In the genomic region with DNA sequence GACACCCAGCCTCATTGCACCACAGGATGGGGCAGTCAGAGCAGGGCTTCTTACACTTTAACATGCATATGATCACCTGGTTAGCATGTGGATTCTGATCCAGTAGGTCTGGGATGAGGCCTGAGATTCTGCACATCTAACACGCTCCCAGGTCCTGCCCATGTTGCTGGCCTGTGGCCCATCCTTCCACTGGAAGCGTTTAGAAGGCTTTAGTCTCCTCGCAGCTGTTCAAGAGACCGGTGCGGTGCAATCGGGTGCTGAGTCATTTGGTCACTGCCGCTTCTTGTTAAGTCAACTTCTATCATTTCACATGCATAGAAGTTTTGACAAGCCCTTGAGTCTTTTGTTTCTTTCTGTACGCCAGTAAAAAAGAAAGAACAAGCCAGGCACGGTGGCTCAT, we compare ENCODE assay signal across 7 cellular contexts.
DNase-seq lines count a peak whose midpoint lies in the region; ATAC-seq, FAIRE-seq and TF ChIP-seq lines count a peak whose summit lies in the region.
"Not testable (repeated sequence)": the region's sequence is repeated elsewhere in the genome, so short reads cannot be mapped to it uniquely, and the experiment has no call there.

No MANE protein-coding gene starts in this region.

- in situ Hi-C loops in K562 (cut with MboI); gastrocnemius medialis (cut with MboI; ENCODE audit: low sequenced_read_pairs in 4 of 4): not testable (repeated sequence)

- not testable (repeated sequence) for FAIRE-seq in K562 (lab: Jason Lieb, UNC)

- not testable (repeated sequence) for H3K36me3 ChIP-seq in K562 (ENCODE audit: control insufficient read depth, insufficient read depth, low read length); psoas muscle (ENCODE audit: insufficient read depth in 1 of 2, low read depth in 1 of 2); gastrocnemius medialis; upper lobe of left lung; upper lobe of right lung; aorta (ENCODE audit: control insufficient read depth in 1 of 2, insufficient read depth in 2 of 2, low read length in 1 of 2)

- CTCF ChIA-PET in K562 (lab: Yijun Ruan, JAX; ENCODE audit: low intra/inter-chr PET ratio) = not testable (repeated sequence)

- not testable (repeated sequence) for TF ChIP-seq CTCF in K562 (IDR thresholded peaks at IDR 0.05 in 2 of 3, conservative IDR thresholded peaks at IDR 0.05 in 1 of 3; ENCODE audit: insufficient read depth in 2 of 3, low read depth in 1 of 3, low read length in 3 of 3); psoas muscle (IDR thresholded peaks at IDR 0.05); gastrocnemius medialis (IDR thresholded peaks at IDR 0.05 in 4 of 5, conservative IDR thresholded peaks at IDR 0.05 in 1 of 5); upper lobe of left lung (IDR thresholded peaks at IDR 0.05); upper lobe of right lung (IDR thresholded peaks at IDR 0.05)

- BruUV-seq in K562 (replicated peaks; lab: Mats Ljungman, UMichigan) = not testable (repeated sequence)

- not testable (repeated sequence) for H3K4me2 ChIP-seq in K562 (ENCODE audit: insufficient read depth, low read length)

- not testable (repeated sequence) for H3K27me3 ChIP-seq in K562 (ENCODE audit: control insufficient read depth in 2 of 2, insufficient read depth in 2 of 2, low read length in 2 of 2); psoas muscle (ENCODE audit: insufficient read depth in 3 of 3, low read length in 2 of 3); gastrocnemius medialis; upper lobe of left lung; upper lobe of right lung; aorta (ENCODE audit: control insufficient read depth in 1 of 2, insufficient read depth in 2 of 2, low read length in 1 of 2)

- not testable (repeated sequence) for H3K9ac ChIP-seq in K562 (ENCODE audit: insufficient read depth in 1 of 2, low read depth in 2 of 2, low read length in 2 of 2)

- H3K9me3 ChIP-seq in K562 (replicated peaks; ENCODE audit: control insufficient read depth, insufficient read depth, low read depth, low read length); psoas muscle; gastrocnemius medialis; upper lobe of left lung; upper lobe of right lung; aorta (ENCODE audit: control insufficient read depth, low read length): not testable (repeated sequence)

- intact Hi-C loops in K562 (cut with micrococcal nuclease); psoas muscle (cut with DNase I); gastrocnemius medialis (cut with DNase I; ENCODE audit: low total_unique reads); upper lobe of right lung (cut with DNase I); aorta (cut with DNase I): not testable (repeated sequence)

- H3K27ac ChIP-seq in K562 (ENCODE audit: extremely low read depth, low read depth, low read length); psoas muscle; upper lobe of left lung; upper lobe of right lung; aorta (ENCODE audit: low read depth in 1 of 2, low read length in 2 of 2): not testable (repeated sequence)
- peak overlapping the region in 1 of 4 donors; percentile 56 for H3K27ac ChIP-seq in gastrocnemius medialis

- 0% methylated on average over 6 of the region's 9 CpGs for WGBS in K562 (ENCODE audit: insufficient coverage, low coverage, missing lambda C conversion rate)
- 30 to 32% (median 31%) methylated on average over 4 to 8 of the region's 9 CpGs for WGBS in psoas muscle, 3 donors
- 83 to 87% methylated on average over 6 to 9 of the region's 9 CpGs for WGBS in upper lobe of left lung, 2 donors
- WGBS in aorta, 2 donors = 79 to 83% methylated on average over 6 to 8 of the region's 9 CpGs

- not testable (repeated sequence) for DNase-seq in K562 (ENCODE audit: extremely low read depth in 1 of 4, low spot score in 3 of 4); psoas muscle; upper lobe of left lung; upper lobe of right lung; aorta
- DNase-seq in gastrocnemius medialis = peak in 1 of 2 donors; percentile 53

- not testable (repeated sequence) for TF ChIP-seq EP300 in K562 (IDR thresholded peaks at IDR 0.05; ENCODE audit: low read length); upper lobe of left lung (IDR thresholded peaks at IDR 0.05)

- H3K4me3 ChIP-seq in K562; psoas muscle; gastrocnemius medialis; upper lobe of left lung; upper lobe of right lung; aorta (ENCODE audit: low read length in 2 of 2): not testable (repeated sequence)

- not testable (repeated sequence) for TF ChIP-seq POLR2A in K562 (conservative IDR thresholded peaks at IDR 0.05); gastrocnemius medialis (IDR thresholded peaks at IDR 0.05); upper lobe of left lung (IDR thresholded peaks at IDR 0.05)

- not testable (repeated sequence) for TF ChIP-seq RAD21 in K562 (CRISPR knock-in tag; conservative IDR thresholded peaks at IDR 0.05 in 1 of 2, IDR thresholded peaks at IDR 0.05 in 1 of 2)

- ATAC-seq in K562 (peak; percentile 61), esophagus mucosa (peak; percentile 70), psoas muscle (peak; percentile 54 to 90 (median 74)), gastrocnemius medialis (peak; percentile 85 to 94), upper lobe of left lung (ENCODE audit: low FRiP score in 2 of 2) (peak; percentile 40 to 46), upper lobe of right lung (peak; percentile 16), aorta (ENCODE audit: low FRiP score) (peak; percentile 41)

- not testable (repeated sequence) for H3K79me2 ChIP-seq in K562 (ENCODE audit: control insufficient read depth, insufficient read depth, low read length)

- not testable (repeated sequence) for H3K4me1 ChIP-seq in K562 (replicated peaks in 1 of 2; ENCODE audit: control insufficient read depth in 2 of 2, insufficient read depth in 2 of 2, low read length in 2 of 2); psoas muscle; gastrocnemius medialis; upper lobe of left lung; upper lobe of right lung; aorta (ENCODE audit: control insufficient read depth in 1 of 2, insufficient read depth in 2 of 2, low read length in 2 of 2)

- H2AFZ ChIP-seq in K562 (ENCODE audit: low read depth, low read length) = not testable (repeated sequence)

- H3K9me1 ChIP-seq in K562 (ENCODE audit: control insufficient read depth, insufficient read depth, low read length) = not testable (repeated sequence)

- H4K20me1 ChIP-seq in K562 (replicated peaks; ENCODE audit: control insufficient read depth, insufficient read depth, low read length) = not testable (repeated sequence)

- POLR2A ChIA-PET in K562 (lab: Yijun Ruan, JAX) = not testable (repeated sequence)

Comparison
In these comparisons a context has a peak if more than half of its experiments do, and no peak if none do; other contexts are left out.
1. ATAC-seq: peak in every context shown above with its lines; median percentile 90 in gastrocnemius medialis; 74 in psoas muscle; 70 in esophagus mucosa; 61 in K562; 43 in upper lobe of left lung; 41 in aorta; 16 in upper lobe of right lung.